ENCODE assay signal across 28 cellular contexts in genomic region chr4:128556756-128557155, GRCh38.
"Had no signal": no experiment of that assay in that cellular context is flagged by ENCODE, and none has a peak within 500 bp of the region (broad histone marks: within the 10 kb centered on the region; RNA-seq: fewer than 3 reads in every experiment).

No MANE protein-coding gene starts in this region.

- H3K9ac ChIP-seq: neural progenitor cell, parathyroid adenoma had no signal

- H3K36me3 ChIP-seq: neural progenitor cell, ovary, right lobe of liver, sigmoid colon, stomach, thoracic aorta, thyroid gland, tibial nerve, upper lobe of left lung, vagina had no signal

- H3K9me3 Mint-ChIP-seq: nephron; neural progenitor cell; stimulated activated effector memory CD8-positive, alpha-beta T cell treated with anti-CD3 and anti-CD28 coated beads, Interleukin-12 subunit alpha, Interleukin-12 subunit beta, amount 100 ng/mL, for 72 hours; stimulated activated naive B cell treated with anti-CD40 and anti-IgM and Interleukin-4, amounts not matched to agents 10 μg/mL and 1 μg/mL and 100 μg/mL, for 72 hours; stimulated activated naive CD8-positive, alpha-beta T cell treated with anti-CD3 and anti-CD28 coated beads, Interleukin-15, Interleukin-2, amounts not matched to agents 100 ng/mL and 50 ng/mL, for 24 hours had no signal

- H3K9me3 ChIP-seq: ovary, psoas muscle, right lobe of liver, sigmoid colon, stomach, thoracic aorta, thyroid gland, tibial nerve, upper lobe of left lung, vagina had no signal

- H2AFZ ChIP-seq: neural progenitor cell, parathyroid adenoma had no signal

- H3K4me1 ChIP-seq: parathyroid adenoma had no signal

- H3K79me2 ChIP-seq: parathyroid adenoma had no signal

- H3K27me3 ChIP-seq: neural progenitor cell, ovary, right lobe of liver, sigmoid colon, stomach, thyroid gland, tibial nerve, upper lobe of left lung, vagina had no signal

- H3K36me3 Mint-ChIP-seq: neural progenitor cell; stimulated activated naive B cell treated with anti-CD40 and anti-IgM and Interleukin-4, amounts not matched to agents 10 μg/mL and 1 μg/mL and 100 μg/mL, for 72 hours had no signal

- H3K27ac ChIP-seq: neural progenitor cell, ovary, parathyroid adenoma, psoas muscle, sigmoid colon, stomach, thoracic aorta, thyroid gland, tibial nerve, upper lobe of left lung, vagina had no signal

- FAIRE-seq: small intestine, urothelium cell line had no signal

- ATAC-seq: psoas muscle; right cardiac atrium; stimulated activated effector memory CD8-positive, alpha-beta T cell treated with anti-CD3 and anti-CD28 coated beads, Interleukin-12 subunit alpha, Interleukin-12 subunit beta, amount 100 ng/mL, for 72 hours; stimulated activated naive B cell treated with anti-CD40 and anti-IgM and Interleukin-4, amounts not matched to agents 10 μg/mL and 1 μg/mL and 100 μg/mL, for 72 hours had no signal

- H3K27ac Mint-ChIP-seq: neural progenitor cell; stimulated activated effector memory CD8-positive, alpha-beta T cell treated with anti-CD3 and anti-CD28 coated beads, Interleukin-12 subunit alpha, Interleukin-12 subunit beta, amount 100 ng/mL, for 72 hours; stimulated activated naive B cell treated with anti-CD40 and anti-IgM and Interleukin-4, amounts not matched to agents 10 μg/mL and 1 μg/mL and 100 μg/mL, for 72 hours; stimulated activated naive CD8-positive, alpha-beta T cell treated with anti-CD3 and anti-CD28 coated beads, Interleukin-15, Interleukin-2, amounts not matched to agents 100 ng/mL and 50 ng/mL, for 24 hours had no signal

- H3K27me3 Mint-ChIP-seq: progenitor cell of endocrine pancreas had no signal

- H3K4me2 ChIP-seq: neural progenitor cell had no signal

- H3K4me3 Mint-ChIP-seq: nephron; neural progenitor cell; stimulated activated effector memory CD8-positive, alpha-beta T cell treated with anti-CD3 and anti-CD28 coated beads, Interleukin-12 subunit alpha, Interleukin-12 subunit beta, amount 100 ng/mL, for 72 hours; stimulated activated naive B cell treated with anti-CD40 and anti-IgM and Interleukin-4, amounts not matched to agents 10 μg/mL and 1 μg/mL and 100 μg/mL, for 72 hours; stimulated activated naive CD8-positive, alpha-beta T cell treated with anti-CD3 and anti-CD28 coated beads, Interleukin-15, Interleukin-2, amounts not matched to agents 100 ng/mL and 50 ng/mL, for 24 hours had no signal

- DNase-seq: occipital lobe; ovary; posterior cingulate gyrus; psoas muscle; right cardiac atrium; right lobe of liver; sigmoid colon; small intestine; stimulated activated CD4-positive, alpha-beta T cell treated with anti-CD3 and anti-CD28 coated beads, Interleukin-15, amount 100 ng/mL, for 24 hours; stimulated activated CD4-positive, alpha-beta T cell treated with anti-CD3 and anti-CD28 coated beads, Interleukin-2, amount 100 ng/mL, for 24 hours; stimulated activated CD4-positive, alpha-beta T cell treated with anti-CD3 and anti-CD28 coated beads, Interleukin-2, amount 100 ng/mL, for 48 hours; stimulated activated CD4-positive, alpha-beta T cell treated with anti-CD3 and anti-CD28 coated beads, Interleukin-4, amount 100 ng/mL, for 24 hours; stimulated activated naive B cell treated with anti-CD40 and anti-IgM and Interleukin-4, amounts not matched to agents 10 μg/mL and 1 μg/mL and 100 μg/mL, for 72 hours; stimulated activated naive CD4-positive, alpha-beta T cell treated with Interleukin-2 at 50 U/mL for 16 hours; stomach; thyroid gland; trophoblast cell; upper lobe of left lung had no signal

- H3K4me3 ChIP-seq: neural progenitor cell, ovary, psoas muscle, right lobe of liver, sigmoid colon, stomach, thoracic aorta, thyroid gland, tibial nerve, upper lobe of left lung, vagina had no signal
